In the genomic region with DNA sequence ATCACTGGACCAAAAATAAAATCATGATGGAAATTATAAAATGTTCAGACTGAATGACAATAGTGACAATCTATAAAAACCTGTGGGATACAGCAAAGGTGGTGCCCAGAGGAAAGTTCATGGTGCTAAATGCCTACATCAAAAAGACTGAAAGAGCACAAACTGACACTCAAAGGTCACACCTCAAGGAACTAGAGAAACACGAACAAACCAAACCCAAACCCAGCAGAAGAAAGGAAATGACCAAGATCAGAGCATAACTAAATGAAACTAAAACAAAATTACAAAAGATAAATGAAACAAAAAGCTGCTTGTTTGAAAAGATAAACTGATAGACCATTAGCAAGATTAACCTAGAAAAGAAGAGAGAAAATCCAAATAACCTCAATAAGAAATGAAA, we compare ENCODE assay signal across 15 cellular contexts.
A peak's percentile ranks its signal among the peaks of the same experiment; 100 is the strongest.
DNase-seq lines count a peak whose midpoint lies in the region; ATAC-seq and TF ChIP-seq lines count a peak whose summit lies in the region.
"Had no signal": no experiment of that assay in that cellular context is flagged by ENCODE, and none has a peak within 500 bp of the region (broad histone marks: within the 10 kb centered on the region; RNA-seq: fewer than 3 reads in every experiment).

No MANE protein-coding gene starts in this region.

- peaks cover 29% of the 10 kb centered on the region for H3K4me1 Mint-ChIP-seq in activated naive CD4-positive, alpha-beta T cell treated with anti-CD3 and anti-CD28 coated beads, Interleukin-2, amount 10 ng/mL, durations not matched to agents 7 days and 5 days
- H3K4me1 Mint-ChIP-seq in activated naive CD8-positive, alpha-beta T cell (ENCODE audit: low read depth) = peaks cover 33% of the 10 kb centered on the region

- intact Hi-C loops in lower lobe of right lung (cut with DNase I) = no loop called here

- TF ChIP-seq POLR2A in gastroesophageal sphincter (IDR thresholded peaks at IDR 0.05) = no peak

- ATAC-seq in HG03064 (IDR thresholded peaks at IDR 0.05; ENCODE audit: low read depth, unreplicated experiment) (peak; percentile 79), GM19463 (IDR thresholded peaks at IDR 0.05; ENCODE audit: unreplicated experiment) (no peak), lower lobe of right lung (no peak), gastroesophageal sphincter (no peak)
- ATAC-seq: sciatic nerve had no signal

- peak overlapping the region; percentile 42 for H3K4me3 Mint-ChIP-seq in activated naive CD4-positive, alpha-beta T cell treated with anti-CD3 and anti-CD28 coated beads, Interleukin-2, amount 10 ng/mL, durations not matched to agents 7 days and 5 days
- peak overlapping the region; percentile 33 for H3K4me3 Mint-ChIP-seq in activated naive CD8-positive, alpha-beta T cell

- H3K4me3 ChIP-seq in lower lobe of right lung = no peak overlapping the region
- no peak overlapping the region for H3K4me3 ChIP-seq in gastroesophageal sphincter

- no peak for TF ChIP-seq EP300 in gastroesophageal sphincter (IDR thresholded peaks at IDR 0.05)

- H3K27ac Mint-ChIP-seq in activated naive CD4-positive, alpha-beta T cell treated with anti-CD3 and anti-CD28 coated beads, Interleukin-2, amount 10 ng/mL, durations not matched to agents 7 days and 5 days = peak overlapping the region; percentile 90
- peak overlapping the region; percentile 41 for H3K27ac Mint-ChIP-seq in activated naive CD8-positive, alpha-beta T cell

- TF ChIP-seq CTCF in lower lobe of right lung (IDR thresholded peaks at IDR 0.05) (no peak), gastroesophageal sphincter (IDR thresholded peaks at IDR 0.05) (no peak)

- H3K4me1 ChIP-seq in lower lobe of right lung (no peaks in the 10 kb centered on the region), gastroesophageal sphincter (no peaks in the 10 kb centered on the region)

- H3K27me3 Mint-ChIP-seq in activated naive CD4-positive, alpha-beta T cell treated with anti-CD3 and anti-CD28 coated beads, Interleukin-2, amount 10 ng/mL, durations not matched to agents 7 days and 5 days = no peaks in the 10 kb centered on the region
- no peaks in the 10 kb centered on the region for H3K27me3 Mint-ChIP-seq in activated naive CD8-positive, alpha-beta T cell

- 64% methylated on average over 1 of the region's 1 CpG; no CpG with 5 or more reads in 1 of the 2 donors for WGBS in gastroesophageal sphincter (ENCODE audit: low coverage in 1 of 2), 2 donors

- peaks cover 37% of the 10 kb centered on the region for H3K36me3 Mint-ChIP-seq in activated naive CD4-positive, alpha-beta T cell treated with anti-CD3 and anti-CD28 coated beads, Interleukin-2, amount 10 ng/mL, durations not matched to agents 7 days and 5 days
- H3K36me3 Mint-ChIP-seq in activated naive CD8-positive, alpha-beta T cell = peaks cover 34% of the 10 kb centered on the region

- DNase-seq in activated naive CD4-positive, alpha-beta T cell treated with anti-CD3 and anti-CD28 coated beads, Interleukin-2, amount 10 ng/mL, durations not matched to agents 7 days and 5 days = no peak
- no peak for DNase-seq in activated naive CD4-positive, alpha-beta T cell treated with anti-CD3 and anti-CD28 coated beads, Interleukin-2, amount 50 U/mL, for 16 hours
- DNase-seq in SK-N-DZ (ENCODE audit: low spot score) = no peak
- DNase-seq in lower lobe of right lung = no peak
- DNase-seq: Calu3; mesendoderm; MV-4-11; nucleus accumbens; Right ventricle myocardium superior; stimulated activated CD4-positive, alpha-beta T cell treated with anti-CD3 and anti-CD28 coated beads, Interleukin-4, amount 100 ng/mL, for 1 hour had no signal

- H3K9me3 Mint-ChIP-seq in activated naive CD4-positive, alpha-beta T cell treated with anti-CD3 and anti-CD28 coated beads, Interleukin-2, amount 10 ng/mL, durations not matched to agents 7 days and 5 days = peaks cover 37% of the 10 kb centered on the region
- H3K9me3 Mint-ChIP-seq in activated naive CD8-positive, alpha-beta T cell (ENCODE audit: low read depth) = peaks cover 11% of the 10 kb centered on the region

- CTCF ChIA-PET in activated naive CD4-positive, alpha-beta T cell treated with anti-CD3 and anti-CD28 coated beads, Interleukin-2, amount 10 ng/mL, durations not matched to agents 7 days and 5 days (lab: Charles Lee) = interaction anchor here (0.6 kb wide), 1 partner anchor 31 kb away, joined by 3 read pairs; no protein-coding TSS in a partner anchor

- H3K9me3 ChIP-seq in lower lobe of right lung (peaks cover 13% of the 10 kb centered on the region), gastroesophageal sphincter (peaks cover 0 to 38% (median 0%) of the 10 kb centered on the region in 3 donors)

- no peak overlapping the region for H3K27ac ChIP-seq in lower lobe of right lung
- no peak overlapping the region for H3K27ac ChIP-seq in gastroesophageal sphincter

- H3K27me3 ChIP-seq in lower lobe of right lung (ENCODE audit: low read depth) (no peaks in the 10 kb centered on the region), gastroesophageal sphincter (no peaks in the 10 kb centered on the region)

- H3K36me3 ChIP-seq in lower lobe of right lung (no peaks in the 10 kb centered on the region), gastroesophageal sphincter (peaks cover 0 to 5% of the 10 kb centered on the region in 2 donors)
